ENCODE assay signal across 14 cellular contexts in genomic region chr2:150621800-150622199, GRCh38.
DNase-seq lines count a peak whose midpoint lies in the region; ATAC-seq and TF ChIP-seq lines count a peak whose summit lies in the region.
"Had no signal": no experiment of that assay in that cellular context is flagged by ENCODE, and none has a peak within 500 bp of the region (broad histone marks: within the 10 kb centered on the region; RNA-seq: fewer than 3 reads in every experiment).

No MANE protein-coding gene starts in this region.

- H3K4me1 ChIP-seq in SK-N-SH (ENCODE audit: control insufficient read depth in 1 of 2, insufficient read depth in 2 of 2, low read depth in 1 of 2, low read length in 1 of 2) (peaks cover 13 to 25% of the 10 kb centered on the region in 2 experiments), fibroblast of lung (ENCODE audit: control insufficient read depth, extremely low read depth, insufficient read depth, low read length) (peaks cover 17% of the 10 kb centered on the region)

- H3K4me2 ChIP-seq in SK-N-SH (peak overlapping the region; percentile 60; the same call in 1 of the 2 replicates), fibroblast of lung (ENCODE audit: extremely low read depth, insufficient read depth, low read length) (no peak overlapping the region)
- H3K4me2 ChIP-seq: KMS-11 had no signal

- no peak for TF ChIP-seq RAD21 in SK-N-SH (IDR thresholded peaks at IDR 0.05; ENCODE audit: low read length)

- CTCF ChIA-PET in SK-N-SH (lab: Yijun Ruan, JAX) = no interaction called here

- no peak overlapping the region for H3K27ac Mint-ChIP-seq in activated CD4-positive, alpha-beta T cell treated with anti-CD3 and anti-CD28 coated beads, Interleukin-2, amount 10 ng/mL, durations not matched to agents 24 days and 14 days
- H3K27ac Mint-ChIP-seq: memory B cell had no signal

- peaks cover 20% of the 10 kb centered on the region for H3F3A ChIP-seq in SK-N-SH (replicated peaks; ENCODE audit: insufficient read depth)

- intact Hi-C loops in activated CD4-positive, alpha-beta T cell treated with anti-CD3 and anti-CD28 coated beads, Interleukin-2, amount 10 ng/mL, durations not matched to agents 24 days and 14 days (cut with micrococcal nuclease) = no loop called here

- TF ChIP-seq CTCF in SK-N-SH (IDR thresholded peaks at IDR 0.05) (no peak), fibroblast of lung (conservative IDR thresholded peaks at IDR 0.05 in 1 of 2, IDR thresholded peaks at IDR 0.05 in 1 of 2; ENCODE audit: low read depth in 1 of 2, low read length in 2 of 2) (no peak)

- WGBS in SK-N-SH (ENCODE audit: low lambda C conversion rate) = 14% methylated on average over 2 of the region's 2 CpGs

- no peaks in the 10 kb centered on the region for H3K9me2 ChIP-seq in SK-N-SH

- DNase-seq in GM03348 (ENCODE audit: low spot score) = peak; percentile 48
- no peak for DNase-seq in SK-N-SH
- DNase-seq in fibroblast of lung (ENCODE audit: low read depth in 2 of 2) = peak; percentile 80 to 94
- peak; percentile 94 for DNase-seq in renal cortical epithelial cell (ENCODE audit: low read depth)
- no peak for DNase-seq in effector CD8-positive, alpha-beta T cell (lab: John Stamatoyannopoulos, UW)
- no peak for DNase-seq in activated CD4-positive, alpha-beta T cell treated with anti-CD3 and anti-CD28 coated beads, Interleukin-2, amount 10 ng/mL, durations not matched to agents 24 days and 14 days
- DNase-seq in NCI-H2227 treated with DMSO at 0.1 percent for 48 hours (lab: John Stamatoyannopoulos, UW) = no peak
- DNase-seq: Calu3, esophagus squamous epithelium, sigmoid colon had no signal

- H3K9me3 ChIP-seq in SK-N-SH = no peaks in the 10 kb centered on the region
- H3K9me3 ChIP-seq in fibroblast of lung (ENCODE audit: control insufficient read depth, insufficient read depth, low read depth, low read length) = no peaks in the 10 kb centered on the region
- H3K9me3 ChIP-seq: esophagus squamous epithelium, sigmoid colon had no signal

- no peaks in the 10 kb centered on the region for H3K36me3 Mint-ChIP-seq in activated CD4-positive, alpha-beta T cell treated with anti-CD3 and anti-CD28 coated beads, Interleukin-2, amount 10 ng/mL, durations not matched to agents 24 days and 14 days (ENCODE audit: low read depth)
- H3K36me3 Mint-ChIP-seq: memory B cell had no signal

- H3K27me3 ChIP-seq in SK-N-SH (ENCODE audit: insufficient read depth) (no peaks in the 10 kb centered on the region), fibroblast of lung (ENCODE audit: control insufficient read depth, insufficient read depth, low read length) (no peaks in the 10 kb centered on the region)
- H3K27me3 ChIP-seq: esophagus squamous epithelium, sigmoid colon had no signal

- H3K4me1 Mint-ChIP-seq in activated CD4-positive, alpha-beta T cell treated with anti-CD3 and anti-CD28 coated beads, Interleukin-2, amount 10 ng/mL, durations not matched to agents 24 days and 14 days = no peaks in the 10 kb centered on the region
- H3K4me1 Mint-ChIP-seq: memory B cell had no signal

- peaks cover 2% of the 10 kb centered on the region for H3K27me3 Mint-ChIP-seq in activated CD4-positive, alpha-beta T cell treated with anti-CD3 and anti-CD28 coated beads, Interleukin-2, amount 10 ng/mL, durations not matched to agents 24 days and 14 days
- H3K27me3 Mint-ChIP-seq: memory B cell had no signal

- POLR2A ChIA-PET in SK-N-SH (lab: Yijun Ruan, JAX) = no interaction called here

- 0 out of 2 replicates have a peak overlapping the region, but pooled peaks have one; percentile 57 for H2AFZ ChIP-seq in SK-N-SH (ENCODE audit: low read depth)
- H2AFZ ChIP-seq in fibroblast of lung (ENCODE audit: low read length) = no peak overlapping the region

- H3K27ac ChIP-seq in SK-N-SH (ENCODE audit: low read depth in 2 of 2, low read length in 1 of 2) (peak overlapping the region; percentile 78 to 88), fibroblast of lung (ENCODE audit: insufficient read depth, low read length) (peak overlapping the region; percentile 61)
- H3K27ac ChIP-seq: KMS-11, SK-N-MC had no signal

- H3K36me3 ChIP-seq in SK-N-SH (replicated peaks in 1 of 2; ENCODE audit: control insufficient read depth in 1 of 2, insufficient read depth in 2 of 2, low read length in 1 of 2) (no peaks in the 10 kb centered on the region), fibroblast of lung (ENCODE audit: control insufficient read depth, insufficient read depth, low read length) (no peaks in the 10 kb centered on the region)
- H3K36me3 ChIP-seq: esophagus squamous epithelium, sigmoid colon had no signal

- ATAC-seq in HG03469 (IDR thresholded peaks at IDR 0.05; ENCODE audit: unreplicated experiment) = no peak

- H3K79me2 ChIP-seq in SK-N-SH (ENCODE audit: insufficient read depth) (no peaks in the 10 kb centered on the region), fibroblast of lung (ENCODE audit: control insufficient read depth, insufficient read depth, low read length) (no peaks in the 10 kb centered on the region)

- no peaks in the 10 kb centered on the region for H3K9me3 Mint-ChIP-seq in activated CD4-positive, alpha-beta T cell treated with anti-CD3 and anti-CD28 coated beads, Interleukin-2, amount 10 ng/mL, durations not matched to agents 24 days and 14 days

- H4K20me1 ChIP-seq in SK-N-SH (ENCODE audit: insufficient read depth) (no peaks in the 10 kb centered on the region), fibroblast of lung (ENCODE audit: control insufficient read depth, extremely low read depth, insufficient read depth, low read length) (no peaks in the 10 kb centered on the region)

- TF ChIP-seq EP300 in SK-N-SH (IDR thresholded peaks at IDR 0.05; ENCODE audit: borderline replicate concordance in 1 of 2, low read depth in 1 of 2, low read length in 1 of 2) = peak; percentile 14 to 69; a peak in 2 of 4 replicates

- H3K4me3 Mint-ChIP-seq in activated CD4-positive, alpha-beta T cell treated with anti-CD3 and anti-CD28 coated beads, Interleukin-2, amount 10 ng/mL, durations not matched to agents 24 days and 14 days = no peak overlapping the region
- H3K4me3 Mint-ChIP-seq: memory B cell had no signal

- peak overlapping the region; percentile 40; the same call in 1 of the 2 replicates for H3K9ac ChIP-seq in SK-N-SH
- no peak overlapping the region for H3K9ac ChIP-seq in fibroblast of lung (ENCODE audit: insufficient read depth, low read length)
- H3K9ac ChIP-seq: KMS-11 had no signal

- no peak overlapping the region for H3K4me3 ChIP-seq in SK-N-SH (ENCODE audit: low read depth in 2 of 2, low read length in 1 of 2)
- H3K4me3 ChIP-seq in fibroblast of lung (replicated peaks in 1 of 4; ENCODE audit: control extremely low read depth in 1 of 4, insufficient read depth in 1 of 4, low read depth in 3 of 4, low read length in 4 of 4) = no peak overlapping the region
- H3K4me3 ChIP-seq: esophagus squamous epithelium, sigmoid colon, SK-N-MC had no signal

TF ChIP-seq in SK-N-SH, 30 proteins besides CTCF, POLR2A, EP300 and RAD21 (continues in another document):
- TF ChIP-seq NFIC (IDR thresholded peaks at IDR 0.05; ENCODE audit: borderline replicate concordance) (peak; percentile 80), SIN3A (IDR thresholded peaks at IDR 0.05; ENCODE audit: borderline replicate concordance, low read depth, low read length) (no peak), POLR2AphosphoS5 (IDR thresholded peaks at IDR 0.05; ENCODE audit: low read depth, low read length) (no peak), USF2 (IDR thresholded peaks at IDR 0.05; ENCODE audit: borderline replicate concordance, low read depth, low read length) (no peak), IRF3 (IDR thresholded peaks at IDR 0.05; ENCODE audit: low read depth, low read length) (no peak), MAX (IDR thresholded peaks at IDR 0.05; ENCODE audit: low read depth) (peak; percentile 50), ZBTB33 (IDR thresholded peaks at IDR 0.05; ENCODE audit: borderline replicate concordance, low read depth) (no peak)

Comparison
In these comparisons a context has a peak if more than half of its experiments do, and no peak if none do; other contexts are left out.
1. DNase-seq: peak in GM03348 (single experiment), fibroblast of lung (2 of 2) and renal cortical epithelial cell (single experiment); none in SK-N-SH (single experiment), effector CD8-positive, alpha-beta T cell (single experiment), activated CD4-positive, alpha-beta T cell treated with anti-CD3 and anti-CD28 coated beads, Interleukin-2, amount 10 ng/mL, durations not matched to agents 24 days and 14 days (single experiment) and NCI-H2227 treated with DMSO at 0.1 percent for 48 hours (single experiment).